ENCODE assay signal across 7 cellular contexts in the genomic region with DNA sequence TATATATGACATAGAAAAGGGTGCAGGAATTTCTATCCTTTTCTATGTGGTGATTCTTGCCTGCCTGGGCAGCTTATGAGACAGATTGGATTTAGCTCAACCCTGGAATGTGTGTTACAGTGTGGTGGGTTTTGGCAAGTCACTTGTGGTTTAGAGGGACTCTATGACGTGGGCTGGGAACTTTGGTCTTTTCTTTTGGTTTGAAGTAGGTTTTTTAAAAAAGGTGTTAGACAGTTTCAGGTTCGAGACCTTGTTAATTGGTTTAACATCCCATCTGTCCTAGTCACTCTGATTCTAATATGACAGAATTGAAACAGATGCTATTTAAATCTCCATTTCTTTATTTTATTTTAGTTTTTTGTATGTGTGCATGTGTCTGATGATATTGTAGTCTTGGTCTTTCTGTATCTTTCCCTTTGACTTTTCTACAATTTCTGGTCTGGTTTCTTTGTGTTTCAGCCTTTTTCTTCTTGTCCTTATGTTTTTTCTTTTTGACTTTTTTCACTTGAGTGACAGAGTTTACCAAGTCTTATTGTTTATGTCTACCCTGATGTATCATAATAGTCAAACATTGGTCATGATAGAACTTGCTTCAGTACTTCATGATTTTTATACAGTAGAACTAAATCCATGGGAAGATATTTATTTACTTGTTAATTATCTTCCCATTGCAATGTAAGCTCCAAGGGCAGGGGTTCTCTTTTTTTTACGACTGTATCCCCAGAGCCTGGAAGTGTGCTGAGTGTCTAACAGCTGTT.
DNase-seq lines count a peak whose midpoint lies in the region; ATAC-seq lines count a peak whose summit lies in the region.

No MANE protein-coding gene starts in this region.

- H3K36me3 ChIP-seq in GM23248 (ENCODE audit: low read depth), result no peaks in the 10 kb centered on the region

- no peak overlapping the region for H3K4me2 ChIP-seq in GM23248 (ENCODE audit: unreplicated experiment)

- in situ Hi-C loops in GM23248 (cut with MboI), result no loop called here

- no peaks in the 10 kb centered on the region for H4K20me1 ChIP-seq in GM23248 (ENCODE audit: insufficient read depth)

- intact Hi-C loops in left cardiac atrium (cut with DNase I), result no loop called here

- peaks cover 12% of the 10 kb centered on the region for H3F3A ChIP-seq in GM23248 (ENCODE audit: insufficient read depth)

- peaks cover 11% of the 10 kb centered on the region for H3K4me1 ChIP-seq in GM23248 (ENCODE audit: insufficient read depth)

- peak; percentile 72 for ATAC-seq in GM18858 (IDR thresholded peaks at IDR 0.05; ENCODE audit: unreplicated experiment)
- ATAC-seq in GM21717 (IDR thresholded peaks at IDR 0.05; ENCODE audit: unreplicated experiment), result peak; percentile 63
- no peak for ATAC-seq in left lobe of liver
- ATAC-seq in left cardiac atrium, result no peak

- no peaks in the 10 kb centered on the region for H3K9me2 ChIP-seq in GM23248 (ENCODE audit: insufficient read depth)

- H3K79me2 ChIP-seq in GM23248 (ENCODE audit: insufficient read depth), result no peaks in the 10 kb centered on the region

- H3K27me3 ChIP-seq in GM23248 (replicated peaks; ENCODE audit: insufficient read depth), result no peaks in the 10 kb centered on the region

- no peaks in the 10 kb centered on the region for H3K9me3 ChIP-seq in GM23248 (ENCODE audit: low read depth)

- no peak overlapping the region for H3K27ac ChIP-seq in GM23248

- WGBS in GM23248 (ENCODE audit: low coverage in 1 of 2, low lambda C conversion rate in 2 of 2, missing lambda C conversion rate in 2 of 2), 2 experiments, result 96 to 100% methylated on average over 3 of the region's 3 CpGs

- no peak overlapping the region for H3K9ac ChIP-seq in GM23248

- H3K4me3 ChIP-seq in GM23248, result no peak overlapping the region

- DNase-seq in NCI-H1105 treated with DMSO at 0.1 percent for 48 hours (lab: John Stamatoyannopoulos, UW) (peak; percentile 57), myocyte (ENCODE audit: low read depth) (peak; percentile 82), left lobe of liver (ENCODE audit: low spot score) (no peak), left cardiac atrium (no peak), GM23248 (no peak)

- no peak overlapping the region for H2AFZ ChIP-seq in GM23248

Comparison
In these comparisons a context has a peak if more than half of its experiments do, and no peak if none do; other contexts are left out.
1. ATAC-seq: peak in GM18858 (single experiment) and GM21717 (single experiment); none in left lobe of liver (single experiment) and left cardiac atrium (0 of 2).
2. DNase-seq: peak in NCI-H1105 treated with DMSO at 0.1 percent for 48 hours (single experiment) and myocyte (single experiment); none in left lobe of liver (single experiment), left cardiac atrium (single experiment) and GM23248 (single experiment).